Comparison of ENCODE assay signal across 16 cellular contexts in the genomic region with DNA sequence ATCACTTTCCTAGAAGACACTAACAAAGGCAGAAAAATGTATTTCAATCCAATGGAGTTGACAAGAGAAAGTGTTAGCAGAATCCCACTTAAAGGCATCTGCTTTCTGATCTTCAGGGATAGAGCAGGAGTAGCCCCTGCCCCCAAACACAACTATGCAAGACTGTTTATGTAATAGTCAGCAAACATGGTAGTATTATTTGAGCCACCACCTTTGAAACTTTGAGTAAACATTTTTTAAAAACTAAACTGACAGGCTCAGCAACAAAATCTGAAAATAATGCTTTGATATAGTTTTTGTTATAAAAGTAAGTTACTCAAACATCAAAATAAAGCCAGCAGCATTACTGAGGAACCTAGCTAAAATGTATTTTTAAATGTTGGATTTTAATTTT. TPM values are rescaled to one million over a fixed set of nuclear protein-coding genes. Genes with fewer than 3 reads are reported as not detected.
DNase-seq lines count a peak whose midpoint lies in the region; ATAC-seq, FAIRE-seq and TF ChIP-seq lines count a peak whose summit lies in the region.
"Had no signal": no experiment of that assay in that cellular context is flagged by ENCODE, and none has a peak within 500 bp of the region (broad histone marks: within the 10 kb centered on the region; RNA-seq: fewer than 3 reads in every experiment).

No MANE protein-coding gene starts in this region.

- H3K36me3 Mint-ChIP-seq in MCF 10A (ENCODE audit: insufficient read depth, unreplicated experiment) (peaks cover 27% of the 10 kb centered on the region), T-helper 17 cell (ENCODE audit: low read depth) (peaks cover 5% of the 10 kb centered on the region)

- ATAC-seq in GM12878: no peak
- ATAC-seq in right lobe of liver: no peak
- no peak for ATAC-seq in T-helper 17 cell
- ATAC-seq in HG03135 (IDR thresholded peaks at IDR 0.05; ENCODE audit: unreplicated experiment): no peak

- H3K27me3 Mint-ChIP-seq in MCF 10A (ENCODE audit: insufficient read depth, unreplicated experiment) (no peaks in the 10 kb centered on the region), T-helper 17 cell (peaks cover 10% of the 10 kb centered on the region)

- H3K9me3 ChIP-seq in mammary epithelial cell (replicated peaks; ENCODE audit: insufficient read depth, low read length): no peaks in the 10 kb centered on the region
- no peaks in the 10 kb centered on the region; the same call in 2 of the 3 replicates for H3K9me3 ChIP-seq in GM12878 (replicated peaks; ENCODE audit: control insufficient read depth, insufficient read depth, low read length)
- no peaks in the 10 kb centered on the region for H3K9me3 ChIP-seq in right lobe of liver
- H3K9me3 ChIP-seq in tibial artery: no peaks in the 10 kb centered on the region
- H3K9me3 ChIP-seq in T-helper 17 cell (ENCODE audit: control insufficient read depth, low read length, poor library complexity, severe bottlenecking): no peaks in the 10 kb centered on the region
- H3K9me3 ChIP-seq: transverse colon had no signal

- H3K36me3 ChIP-seq in mammary epithelial cell (ENCODE audit: insufficient read depth, low read length) (peaks cover 14% of the 10 kb centered on the region), GM12878 (ENCODE audit: control insufficient read depth in 2 of 2, insufficient read depth in 2 of 2, low read length in 1 of 2) (peaks cover 0 to 6% of the 10 kb centered on the region in 2 experiments; a peak in 1 of 4 replicates), right lobe of liver (no peaks in the 10 kb centered on the region), tibial artery (peaks cover 0 to 11% (median 9%) of the 10 kb centered on the region in 3 donors)
- H3K36me3 ChIP-seq: transverse colon had no signal

- POLR2A ChIA-PET in MCF 10A (lab: Yijun Ruan, JAX) (interaction anchor here (0.6 to 10.8 kb wide), 10 partner anchors 32 to 379 kb away, joined by 3 to 113 read pairs (median 11); no protein-coding TSS in a partner anchor), GM12878 (lab: Charles Lee) (interaction anchor here (1.4 to 4.1 kb wide), 6 partner anchors 13 to 87 kb away, joined by 3 to 20 read pairs (median 12); no protein-coding TSS in a partner anchor)

- no peaks in the 10 kb centered on the region for H3K27me3 ChIP-seq in mammary epithelial cell (ENCODE audit: insufficient read depth, low read length)
- H3K27me3 ChIP-seq in GM12878 (replicated peaks in 1 of 2; ENCODE audit: control insufficient read depth in 2 of 2, insufficient read depth in 2 of 2, low read length in 1 of 2): no peaks in the 10 kb centered on the region
- H3K27me3 ChIP-seq in right lobe of liver: no peaks in the 10 kb centered on the region
- no peaks in the 10 kb centered on the region for H3K27me3 ChIP-seq in tibial artery
- H3K27me3 ChIP-seq: transverse colon had no signal

- peak overlapping the region; percentile 93 for H3K4me2 ChIP-seq in mammary epithelial cell (ENCODE audit: insufficient read depth, low read depth, low read length)
- peak overlapping the region; percentile 54 for H3K4me2 ChIP-seq in GM12878 (ENCODE audit: control insufficient read depth, insufficient read depth)

- no peak for TF ChIP-seq RAD21 in GM12878 (IDR thresholded peaks at IDR 0.05; ENCODE audit: insufficient read depth, low read depth, low read length)

- intact Hi-C loops in mammary epithelial cell (cut with micrococcal nuclease) (loop anchor here (10.0 kb wide), 1 partner anchor 638 kb away; no protein-coding TSS in a partner anchor), MCF 10A (cut with micrococcal nuclease) (loop anchor here (1.0 to 10.0 kb wide), 3 partner anchors 52 to 645 kb away; no protein-coding TSS in a partner anchor), GM12878 (cut with micrococcal nuclease; ENCODE audit: unreplicated experiment) (loop anchor here (10.0 kb wide), 1 partner anchor 312 kb away; the partner anchor contains the start of gene RFESD), right lobe of liver (cut with DNase I) (no loop called here), tibial artery (cut with DNase I; ENCODE audit: low total_unique reads) (loop anchor here (10.0 kb wide), 1 partner anchor 52 kb away; no protein-coding TSS in a partner anchor)

- RAD21 ChIA-PET in GM12878 (lab: Charles Lee; ENCODE audit: unreplicated experiment): interaction anchor here (0.6 to 5.3 kb wide), 16 partner anchors 8 to 95 kb away, joined by 3 to 46 read pairs (median 12); no protein-coding TSS in a partner anchor

- H3K27ac ChIP-seq in mammary epithelial cell (ENCODE audit: insufficient read depth, low read depth, low read length) (no peak overlapping the region), GM12878 (ENCODE audit: control insufficient read depth, insufficient read depth) (peak overlapping the region; percentile 26; the same call in 1 of the 2 replicates), right lobe of liver (peak overlapping the region; percentile 100), tibial artery (peak overlapping the region; percentile 11 to 30)
- H3K27ac ChIP-seq: transverse colon had no signal

- H4K20me1 ChIP-seq in mammary epithelial cell (ENCODE audit: insufficient read depth, low read length): peaks cover 25% of the 10 kb centered on the region
- H4K20me1 ChIP-seq in GM12878 (ENCODE audit: control insufficient read depth, insufficient read depth): no peaks in the 10 kb centered on the region

- no peak for FAIRE-seq in GM12878 (lab: Jason Lieb, UNC)
- FAIRE-seq: A204.1, colon had no signal

- H3K4me3 ChIP-seq in mammary epithelial cell (replicated peaks in 1 of 3; ENCODE audit: insufficient read depth in 1 of 3, low read depth in 2 of 3, low read length in 3 of 3) (peak overlapping the region; percentile 23 to 99 (median 48)), GM12878 (peak overlapping the region; percentile 46; the same call in 1 of the 2 replicates), right lobe of liver (peak overlapping the region in 1 of 3 donors; percentile 5), tibial artery (peak overlapping the region; percentile 84 to 98)
- H3K4me3 ChIP-seq: transverse colon had no signal

- in situ Hi-C loops in mammary epithelial cell (cut with MboI; ENCODE audit: low sequenced_read_pairs in 2 of 2) (loop anchor here in 1 of 2 donors (25.0 kb wide), 1 partner anchor 255 kb away; no protein-coding TSS in a partner anchor), GM12878 (cut with MboI) (loop anchor here (5.0 kb wide), 1 partner anchor 95 kb away; no protein-coding TSS in a partner anchor)

- SMC1A ChIA-PET in GM12878 (lab: Charles Lee; ENCODE audit: uncharacterized antibody, unreplicated experiment): interaction anchor here (1.3 to 7.1 kb wide), 17 partner anchors 8 to 380 kb away, joined by 3 to 71 read pairs (median 27); no protein-coding TSS in a partner anchor

- H3K4me1 Mint-ChIP-seq in MCF 10A (ENCODE audit: insufficient read depth, unreplicated experiment): peaks cover 55% of the 10 kb centered on the region
- peaks cover 31% of the 10 kb centered on the region for H3K4me1 Mint-ChIP-seq in T-helper 17 cell

- peaks cover 2% of the 10 kb centered on the region for H3K9me3 Mint-ChIP-seq in MCF 10A (ENCODE audit: unreplicated experiment)
- H3K9me3 Mint-ChIP-seq: T-helper 1 cell treated with Interleukin-12 subunit alpha and Interleukin-12 subunit beta and Interleukin-4 antibody, amounts not matched to agents 30 μg/mL and 1 μg/mL, for 36 hours had no signal

- TF ChIP-seq CTCF in mammary epithelial cell (conservative IDR thresholded peaks at IDR 0.05 in 1 of 2, IDR thresholded peaks at IDR 0.05 in 1 of 2; ENCODE audit: extremely low read depth in 1 of 2, insufficient read depth in 1 of 2, low read depth in 1 of 2, low read length in 2 of 2): no peak
- no peak for TF ChIP-seq CTCF in MCF 10A (IDR thresholded peaks at IDR 0.05; ENCODE audit: unreplicated experiment)
- no peak for TF ChIP-seq CTCF in GM12878 (IDR thresholded peaks at IDR 0.05 in 2 of 3, conservative IDR thresholded peaks at IDR 0.05 in 1 of 3; ENCODE audit: control insufficient read depth in 2 of 3, extremely low read depth in 1 of 3, insufficient read depth in 1 of 3, low read depth in 3 of 3, low read length in 3 of 3)
- TF ChIP-seq CTCF in right lobe of liver (IDR thresholded peaks at IDR 0.05): no peak
- TF ChIP-seq CTCF in tibial artery (IDR thresholded peaks at IDR 0.05): no peak

- peaks cover 95% of the 10 kb centered on the region for H3K79me2 ChIP-seq in mammary epithelial cell (ENCODE audit: insufficient read depth, low read length)
- H3K79me2 ChIP-seq in GM12878 (ENCODE audit: control insufficient read depth, insufficient read depth, low read length): peaks cover 94% of the 10 kb centered on the region

- H3K27ac Mint-ChIP-seq in MCF 10A (ENCODE audit: low read depth, unreplicated experiment) (no peak overlapping the region), T-helper 17 cell (no peak overlapping the region)

- dilution Hi-C loops in mammary epithelial cell (cut with HindIII; ENCODE audit: low sequenced_read_pairs): loop anchor here (5.0 to 10.0 kb wide), 3 partner anchors 70 to 378 kb away; no protein-coding TSS in a partner anchor

- no peak overlapping the region for H2AFZ ChIP-seq in mammary epithelial cell (ENCODE audit: low read depth, low read length)
- H2AFZ ChIP-seq in GM12878 (ENCODE audit: control insufficient read depth, low read depth, low read length): no peak overlapping the region

- no peak for DNase-seq in mammary epithelial cell
- DNase-seq in MCF 10A (ENCODE audit: unreplicated experiment): no peak
- no peak for DNase-seq in GM12878 (ENCODE audit: low read depth, low spot score)
- no peak for DNase-seq in right lobe of liver
- DNase-seq in tibial artery: no peak
- DNase-seq in T-helper 17 cell: no peak
- no peak for DNase-seq in GM19240 (ENCODE audit: insufficient read length, low spot score)
- DNase-seq: activated effector memory CD4-positive, alpha-beta T cell treated with anti-CD3 and anti-CD28 coated beads, Interleukin-2, amount 50 U/mL, for 16 hours; NCI-H1436 treated with DMSO at 0.1 percent for 48 hours; stimulated activated CD4-positive, alpha-beta T cell treated with anti-CD3 and anti-CD28 coated beads, Interleukin-4, amount 100 ng/mL, for 24 hours; stimulated activated CD8-positive, alpha-beta memory T cell treated with anti-CD3 and anti-CD28 coated beads, Interleukin-4, amount 100 ng/mL, for 48 hours; transverse colon had no signal

- TF ChIP-seq POLR2A in GM12878 (IDR thresholded peaks at IDR 0.05; ENCODE audit: low read depth, low read length) (no peak), right lobe of liver (IDR thresholded peaks at IDR 0.05) (no peak)

- no peak for TF ChIP-seq EP300 in GM12878 (IDR thresholded peaks at IDR 0.05; ENCODE audit: borderline replicate concordance in 1 of 2, control insufficient read depth in 1 of 2, low read depth in 2 of 2, low read length in 2 of 2)

- BruUV-seq in mammary epithelial cell (replicated peaks; lab: Mats Ljungman, UMichigan) (no TSS peak), MCF 10A (replicated peaks; lab: Mats Ljungman, UMichigan) (no TSS peak), GM12878 (replicated peaks; lab: Mats Ljungman, UMichigan) (no TSS peak)

- H3K4me3 Mint-ChIP-seq in MCF 10A (ENCODE audit: unreplicated experiment) (no peak overlapping the region), T-helper 17 cell (no peak overlapping the region)

- H3K4me1 ChIP-seq in mammary epithelial cell (ENCODE audit: insufficient read depth, low read length): peaks cover 32% of the 10 kb centered on the region
- 0 out of 2 replicates have a peak, but pooled peaks cover 3% of the 10 kb centered on the region for H3K4me1 ChIP-seq in GM12878 (ENCODE audit: control insufficient read depth, insufficient read depth, low read length)
- H3K4me1 ChIP-seq in right lobe of liver: peaks cover 0 to 61% (median 11%) of the 10 kb centered on the region in 4 donors
- peaks cover 0 to 64% (median 24%) of the 10 kb centered on the region in 4 donors for H3K4me1 ChIP-seq in tibial artery

- CTCF ChIA-PET in mammary epithelial cell (lab: Charles Lee; ENCODE audit: low non-redundant PET) (no interaction called here), MCF 10A (lab: Yijun Ruan, JAX) (interaction anchor here (0.7 to 8.1 kb wide), 4 partner anchors 97 to 380 kb away, joined by 3 to 95 read pairs (median 3); no protein-coding TSS in a partner anchor), GM12878 (lab: Yijun Ruan, JAX) (interaction anchor here (0.5 to 8.9 kb wide), 12 partner anchors 8 to 806 kb away, joined by 3 to 61 read pairs (median 6); no protein-coding TSS in a partner anchor)

- H3K9ac ChIP-seq in mammary epithelial cell (ENCODE audit: insufficient read depth, low read length) (peak overlapping the region; percentile 29), GM12878 (ENCODE audit: control insufficient read depth, insufficient read depth, low read length) (no peak overlapping the region)

RNA-seq across cellular contexts. Expression of gene ELL2, which starts 4.8 kb away (rescaled TPM):
- total RNA-seq in mammary epithelial cell: 100 to 1,000 TPM; 161 to 277 TPM
- 61.3 TPM for polyA plus RNA-seq in mammary epithelial cell
- 74.3 TPM for polyA minus RNA-seq in mammary epithelial cell
- total RNA-seq in MCF 10A (2022): 144 and 147 TPM in 2 replicates
- total RNA-seq in GM12878 (2013; cell fraction: nucleolus; rRNA removed): 85.3 and 105 TPM in 2 replicates
- 59.9 and 61.6 TPM in 2 replicates for total RNA-seq in GM12878 (2014; rRNA removed)
- total RNA-seq in GM12878 (2014; rRNA removed; fragmentation: Illumina TruSeq; extraction: Trizol): 83.8 and 87.5 TPM in 2 replicates
- 76.1 and 76.9 TPM in 2 replicates for total RNA-seq in GM12878 (2021)
- 24.4 TPM for polyA plus RNA-seq in GM12878 (2011; ENCODE audit: low read depth)
- 91.4 and 122 TPM in 2 replicates for polyA plus RNA-seq in GM12878 (2011; rRNA removed)
- 38.3 and 41.6 TPM in 2 replicates for polyA plus RNA-seq in GM12878 (2011; cell fraction: cytosol; rRNA removed)
- 70.5 and 86.0 TPM in 2 replicates for polyA plus RNA-seq in GM12878 (2011; cell fraction: nucleus; rRNA removed)
- 32.2 and 37.2 TPM in 2 replicates for polyA plus RNA-seq in GM12878 (2012)
- polyA plus RNA-seq in GM12878 (2014; fragmentation: Illumina TruSeq; extraction: Trizol): 64.9 and 73.3 TPM in 2 replicates
- polyA plus RNA-seq in GM12878 (2014; fragmentation: Nextera tagmentation; extraction: Ambion mirVana): 10 to 100 TPM; 24.2 to 34.4 TPM
- polyA plus RNA-seq in GM12878 (2014; rRNA removed): 46.4 and 47.7 TPM in 2 replicates
- polyA plus RNA-seq in GM12878 (2016; fragmentation: Nextera tagmentation; extraction: Ambion mirVana): 10 to 100 TPM; 50.2 to 53.1 TPM
- polyA minus RNA-seq in GM12878 (2011; rRNA and poly(A)+ RNA removed): 110 and 125 TPM in 2 replicates
- 41.3 and 44.8 TPM in 2 replicates for polyA minus RNA-seq in GM12878 (2011; cell fraction: cytosol; rRNA and poly(A)+ RNA removed)
- 172 and 368 TPM in 2 replicates for polyA minus RNA-seq in GM12878 (2011; cell fraction: nucleus; rRNA and poly(A)+ RNA removed)
- 10 to 100 TPM; 74.3 to 96.4 (median 84.5) TPM for total RNA-seq in right lobe of liver
- 10 to 100 TPM; 59.8 to 80.7 TPM for total RNA-seq in T-helper 17 cell

Comparison
In these comparisons a context has a peak if more than half of its experiments do, and no peak if none do; other contexts are left out.
1. intact Hi-C loops: an anchor here in mammary epithelial cell (10.0 kb wide), MCF 10A (1.0 to 10.0 kb wide), GM12878 (10.0 kb wide) and tibial artery (10.0 kb wide); none called in right lobe of liver.